In the genomic region with DNA sequence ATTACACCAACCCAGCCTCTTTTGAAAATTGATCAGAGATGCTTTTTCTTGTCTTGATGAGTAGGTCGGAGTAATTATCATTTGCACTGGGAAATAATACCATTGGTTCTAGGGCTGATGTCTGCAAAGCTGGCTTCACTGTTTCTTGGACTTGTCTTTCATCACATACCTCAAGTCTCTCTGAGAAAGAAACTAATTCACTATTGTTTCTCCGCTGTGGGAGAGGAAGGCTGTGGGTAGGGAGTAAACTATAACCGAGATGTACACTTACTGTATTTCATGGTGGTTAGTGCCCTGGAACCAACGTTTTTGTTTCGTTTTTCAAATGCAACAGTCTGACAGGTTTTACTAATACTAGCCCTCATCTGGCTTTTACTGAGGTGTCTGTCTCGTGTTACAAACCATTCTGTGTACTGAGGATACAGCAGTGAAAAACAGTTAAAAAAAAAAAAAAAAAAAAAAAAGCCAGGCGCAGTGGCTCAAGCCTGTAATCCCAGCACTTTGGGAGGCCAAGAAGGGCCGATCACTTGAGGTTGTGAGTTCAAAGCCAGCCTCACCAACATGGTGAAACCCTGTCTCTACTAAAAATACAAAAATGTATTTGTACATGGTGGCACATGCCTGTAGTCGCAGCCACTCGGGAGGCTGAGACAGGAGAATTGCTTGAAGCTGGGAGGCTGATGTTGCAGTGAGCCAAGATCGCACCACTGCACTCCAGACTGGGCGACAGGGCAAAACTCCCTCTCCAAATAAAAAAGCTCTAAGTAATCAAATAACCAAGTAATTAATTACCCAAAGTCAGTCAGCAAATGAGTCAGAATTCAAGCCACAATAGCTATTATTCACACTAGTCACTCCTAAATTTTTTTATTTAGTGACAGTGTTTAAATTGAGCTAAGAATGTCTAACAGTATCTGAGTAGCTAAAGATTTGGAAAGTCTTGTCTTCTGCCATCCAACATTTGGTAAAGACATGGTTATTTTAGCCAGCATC, we compare ENCODE assay signal across 8 cellular contexts. TPM values are rescaled to one million over a fixed set of nuclear protein-coding genes. Genes with fewer than 3 reads are reported as not detected.
DNase-seq lines count a peak whose midpoint lies in the region; ATAC-seq and TF ChIP-seq lines count a peak whose summit lies in the region.

No MANE protein-coding gene starts in this region.

- H3K27me3 Mint-ChIP-seq in activated B cell treated with CpG ODN at 0.5 μM for 24 hours (no peaks in the 10 kb centered on the region), progenitor cell of endocrine pancreas (peaks cover 4% of the 10 kb centered on the region)

- DNase-seq in G401 (ENCODE audit: low spot score) (peak; percentile 25), activated B cell treated with CpG ODN at 0.5 μM for 24 hours (no peak), progenitor cell of endocrine pancreas (ENCODE audit: low spot score, unreplicated experiment) (no peak), SIG-M5 treated with dmso at 0.1 percent for 504 hours (lab: John Stamatoyannopoulos, UW; ENCODE audit: unreplicated experiment) (no peak), A172 (ENCODE audit: low spot score) (no peak), pons (ENCODE audit: low spot score) (no peak)

- CTCF ChIA-PET in activated B cell treated with CpG ODN at 0.5 μM for 24 hours (lab: Charles Lee) = interaction anchor here (1.0 to 2.1 kb wide), 8 partner anchors 9 to 618 kb away, joined by 3 to 12 read pairs (median 6); no protein-coding TSS in a partner anchor

- no peaks in the 10 kb centered on the region for H3K9me3 Mint-ChIP-seq in activated B cell treated with CpG ODN at 0.5 μM for 24 hours
- H3K9me3 Mint-ChIP-seq in progenitor cell of endocrine pancreas (ENCODE audit: low read depth) = no peaks in the 10 kb centered on the region

- in situ Hi-C loops in G401 (cut with HindIII; ENCODE audit: low sequenced_read_pairs) = no loop called here

- H3K4me1 Mint-ChIP-seq in activated B cell treated with CpG ODN at 0.5 μM for 24 hours (peaks cover 25% of the 10 kb centered on the region), progenitor cell of endocrine pancreas (ENCODE audit: low read depth) (peaks cover 12% of the 10 kb centered on the region)

- H3K4me3 Mint-ChIP-seq in activated B cell treated with CpG ODN at 0.5 μM for 24 hours = peak overlapping the region; percentile 67
- no peak overlapping the region for H3K4me3 Mint-ChIP-seq in progenitor cell of endocrine pancreas (ENCODE audit: low read depth)

- POLR2A ChIA-PET in activated B cell treated with CpG ODN at 0.5 μM for 24 hours (lab: Charles Lee) = interaction anchor here (0.6 to 1.3 kb wide), 6 partner anchors 13 to 496 kb away, joined by 3 to 11 read pairs (median 4); partner anchors contain the start of genes IRF2BP2, RBM34 and TOMM20

- H3K36me3 Mint-ChIP-seq in activated B cell treated with CpG ODN at 0.5 μM for 24 hours (ENCODE audit: low read depth) (peaks cover 32% of the 10 kb centered on the region), progenitor cell of endocrine pancreas (ENCODE audit: insufficient read depth) (peaks cover 12% of the 10 kb centered on the region)

- intact Hi-C loops in activated B cell treated with CpG ODN at 0.5 μM for 24 hours (cut with micrococcal nuclease) = loop anchor here (10.0 kb wide), 1 partner anchor 59 kb away; the partner anchor contains the start of gene RBM34

- TF ChIP-seq CTCF in activated B cell treated with CpG ODN at 0.5 μM for 24 hours (IDR thresholded peaks at IDR 0.05) (no peak), progenitor cell of endocrine pancreas (IDR thresholded peaks at IDR 0.05; ENCODE audit: unreplicated experiment) (no peak)

- peak overlapping the region; percentile 14 for H3K27ac Mint-ChIP-seq in activated B cell treated with CpG ODN at 0.5 μM for 24 hours
- H3K27ac Mint-ChIP-seq in progenitor cell of endocrine pancreas = peak overlapping the region; percentile 34

- ATAC-seq in GM19452 (IDR thresholded peaks at IDR 0.05; ENCODE audit: unreplicated experiment) (peak; percentile 81), HG03280 (IDR thresholded peaks at IDR 0.05; ENCODE audit: unreplicated experiment) (peak; percentile 79), activated B cell treated with CpG ODN at 0.5 μM for 24 hours (ENCODE audit: low read depth) (no peak)

RNA-seq across cellular contexts. Expression of gene TOMM20, which starts 23.3 kb away (rescaled TPM):
- total RNA-seq in G401 (2014; rRNA removed; shearing (Covaris generic)) = 138 and 157 TPM in 2 replicates
- 80.6 and 82.7 TPM in 2 replicates for total RNA-seq in activated B cell treated with CpG ODN at 0.5 μM for 24 hours
- total RNA-seq in progenitor cell of endocrine pancreas = 110 and 120 TPM in 2 replicates
- 151 and 161 TPM in 2 replicates for total RNA-seq in A172 (2014; rRNA removed; shearing (Covaris generic))

RNA-seq across cellular contexts. Expression of gene RBM34, which starts 55.7 kb away (rescaled TPM):
- total RNA-seq in G401 (2014; rRNA removed; shearing (Covaris generic)) = 45.3 and 49.8 TPM in 2 replicates
- 122 and 128 TPM in 2 replicates for total RNA-seq in activated B cell treated with CpG ODN at 0.5 μM for 24 hours
- 68.4 and 75.0 TPM in 2 replicates for total RNA-seq in progenitor cell of endocrine pancreas
- total RNA-seq in A172 (2014; rRNA removed; shearing (Covaris generic)) = 131 and 170 TPM in 2 replicates
